ENCODE assay signal across 8 cellular contexts in the genomic region with DNA sequence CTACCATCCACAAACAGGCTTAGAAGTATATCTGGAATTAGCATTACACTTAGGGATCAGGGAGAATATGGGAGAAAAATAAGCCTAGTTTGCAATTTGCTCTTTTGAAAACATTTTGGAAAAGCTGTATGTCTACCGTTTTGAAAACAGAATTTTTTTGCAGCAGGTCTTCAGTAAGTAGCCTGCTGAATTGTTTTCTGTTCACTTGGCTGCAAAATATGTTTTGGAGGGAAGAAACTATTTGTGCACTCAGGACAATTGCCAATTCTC. TPM values are rescaled to one million over a fixed set of nuclear protein-coding genes. Genes with fewer than 3 reads are reported as not detected.
DNase-seq lines count a peak whose midpoint lies in the region; ATAC-seq and TF ChIP-seq lines count a peak whose summit lies in the region.

No MANE protein-coding gene starts in this region.

- H3K27ac ChIP-seq in OCI-LY1 (ENCODE audit: low read depth, low read length, poor library complexity, severe bottlenecking) (peak overlapping the region; percentile 98), endodermal cell (ENCODE audit: low read depth, low read length) (peak overlapping the region; percentile 9), psoas muscle (peak overlapping the region; percentile 95)

- H3K9me3 ChIP-seq in Caco-2, result no peaks in the 10 kb centered on the region
- peaks cover 3% of the 10 kb centered on the region; the same call in 1 of the 2 replicates for H3K9me3 ChIP-seq in OCI-LY1 (ENCODE audit: low read length)
- H3K9me3 ChIP-seq in endodermal cell (ENCODE audit: control insufficient read depth, low read length), result no peaks in the 10 kb centered on the region
- no peaks in the 10 kb centered on the region for H3K9me3 ChIP-seq in psoas muscle

- intact Hi-C loops in Caco-2 (cut with micrococcal nuclease; ENCODE audit: unreplicated experiment) (loop anchor here (1.0 kb wide), 1 partner anchor 17 kb away; no protein-coding TSS in a partner anchor), psoas muscle (cut with DNase I) (loop anchor here in 1 of 2 donors (5.0 kb wide), 1 partner anchor 40 kb away; a partner anchor contains a TSS)

- POLR2A ChIA-PET in Caco-2 (lab: Charles Lee), result interaction anchor here (1.0 to 1.7 kb wide), 5 partner anchors 17 to 134 kb away, joined by 3 to 9 read pairs (median 5); a partner anchor contains a TSS

- H2AFZ ChIP-seq in OCI-LY1 (ENCODE audit: low read length), result no peak overlapping the region

- no peaks in the 10 kb centered on the region for H3K9me2 ChIP-seq in OCI-LY1 (ENCODE audit: low read depth, low read length)

- H3K27me3 Mint-ChIP-seq in Caco-2 (ENCODE audit: insufficient read depth, unreplicated experiment), result no peaks in the 10 kb centered on the region
- H3K27me3 Mint-ChIP-seq in endodermal cell (ENCODE audit: insufficient read depth), result no peaks in the 10 kb centered on the region

- H3K9me3 Mint-ChIP-seq in Caco-2 (ENCODE audit: unreplicated experiment) (no peaks in the 10 kb centered on the region), endodermal cell (no peaks in the 10 kb centered on the region)

- TSS peak; percentile 81 for BruUV-seq in Caco-2 (replicated peaks; lab: Mats Ljungman, UMichigan)

- CTCF ChIA-PET in Caco-2 (lab: Charles Lee), result interaction anchor here (0.6 to 2.1 kb wide), 2 partner anchors 39 to 100 kb away, joined by 4 to 8 read pairs; a partner anchor contains a TSS

- WGBS in endodermal cell (ENCODE audit: insufficient coverage in 1 of 2, insufficient read length in 1 of 2), 2 experiments, result 82 to 83% methylated on average over 1 of the region's 1 CpG
- WGBS in psoas muscle, 3 donors, result 0 to 3% (median 0%) methylated on average over 1 of the region's 1 CpG

- H3K27me3 ChIP-seq in Caco-2 (replicated peaks; ENCODE audit: control insufficient read depth, insufficient read depth, low read length) (no peaks in the 10 kb centered on the region), OCI-LY1 (ENCODE audit: insufficient read depth, low read length) (no peaks in the 10 kb centered on the region), endodermal cell (ENCODE audit: control insufficient read depth, insufficient read depth, low read length, poor library complexity, severe bottlenecking) (no peaks in the 10 kb centered on the region), psoas muscle (ENCODE audit: insufficient read depth in 3 of 3, low read length in 2 of 3) (no peaks in the 10 kb centered on the region)

- H3K4me3 Mint-ChIP-seq in Caco-2 (ENCODE audit: unreplicated experiment) (peak overlapping the region; percentile 69), endodermal cell (no peak overlapping the region)

- H3K9ac ChIP-seq in OCI-LY1 (ENCODE audit: low read length) (peak overlapping the region; percentile 69), endodermal cell (ENCODE audit: extremely low read depth, low read length, poor library complexity, severe bottlenecking) (no peak overlapping the region)

- H3F3A ChIP-seq in OCI-LY1 (ENCODE audit: insufficient read depth, low read length), result peaks cover 4% of the 10 kb centered on the region; the same call in 1 of the 2 replicates

- peak overlapping the region; percentile 69 for H3K4me2 ChIP-seq in OCI-LY1 (ENCODE audit: low read length)

- H4K20me1 ChIP-seq in OCI-LY1 (ENCODE audit: insufficient read depth, low read length), result no peaks in the 10 kb centered on the region

- peaks cover 48% of the 10 kb centered on the region for H3K4me1 ChIP-seq in Caco-2
- H3K4me1 ChIP-seq in OCI-LY1 (ENCODE audit: insufficient read depth, low read length, severe bottlenecking), result peaks cover 76% of the 10 kb centered on the region
- peaks cover 8% of the 10 kb centered on the region for H3K4me1 ChIP-seq in endodermal cell (ENCODE audit: control insufficient read depth, insufficient read depth, low read length)
- H3K4me1 ChIP-seq in psoas muscle, result peaks cover 49% of the 10 kb centered on the region

- H3K79me2 ChIP-seq in OCI-LY1 (ENCODE audit: insufficient read depth, low read length), result peaks cover 48% of the 10 kb centered on the region

- DNase-seq in Caco-2 (no peak), endodermal cell (no peak), psoas muscle (no peak), NCI-H2107 (lab: John Stamatoyannopoulos, UW) (no peak), NCI-H82 treated with DMSO at 0.1 percent for 48 hours (lab: John Stamatoyannopoulos, UW; ENCODE audit: unreplicated experiment) (no peak), NCI-H524 (lab: John Stamatoyannopoulos, UW) (no peak)

- ATAC-seq in psoas muscle, result no peak
- ATAC-seq in GM19035 (IDR thresholded peaks at IDR 0.05; ENCODE audit: unreplicated experiment), result no peak

- TF ChIP-seq CTCF in Caco-2 (IDR thresholded peaks at IDR 0.05; ENCODE audit: insufficient read depth in 1 of 2, low read depth in 1 of 2, low read length in 1 of 2, severe bottlenecking in 1 of 2, unreplicated experiment in 1 of 2) (no peak), OCI-LY1 (IDR thresholded peaks at IDR 0.05; ENCODE audit: low read length) (no peak), endodermal cell (conservative IDR thresholded peaks at IDR 0.05) (no peak), psoas muscle (IDR thresholded peaks at IDR 0.05) (no peak)

- H3K36me3 ChIP-seq in Caco-2 (ENCODE audit: control insufficient read depth, insufficient read depth, low read length) (no peaks in the 10 kb centered on the region), OCI-LY1 (ENCODE audit: insufficient read depth, low read length) (peaks cover 27% of the 10 kb centered on the region), endodermal cell (ENCODE audit: control insufficient read depth, insufficient read depth, low read length) (peaks cover 15% of the 10 kb centered on the region), psoas muscle (ENCODE audit: insufficient read depth in 1 of 2, low read depth in 1 of 2) (peaks cover 0 to 14% of the 10 kb centered on the region in 2 donors)

- H3K36me3 Mint-ChIP-seq in Caco-2 (ENCODE audit: insufficient read depth, unreplicated experiment) (peaks cover 22% of the 10 kb centered on the region), endodermal cell (ENCODE audit: low read depth) (peaks cover 12% of the 10 kb centered on the region)

- H3K4me3 ChIP-seq in Caco-2 (ENCODE audit: low read depth, low read length) (peak overlapping the region; percentile 28), OCI-LY1 (ENCODE audit: low read depth, low read length, poor library complexity, severe bottlenecking) (peak overlapping the region; percentile 42), endodermal cell (ENCODE audit: low read length) (no peak overlapping the region), psoas muscle (peak overlapping the region; percentile 61)

- H3K4me1 Mint-ChIP-seq in Caco-2 (ENCODE audit: low read depth, unreplicated experiment) (peaks cover 26% of the 10 kb centered on the region), endodermal cell (peaks cover 21% of the 10 kb centered on the region)

- H3K27ac Mint-ChIP-seq in Caco-2 (ENCODE audit: unreplicated experiment), result peak overlapping the region; percentile 91
- H3K27ac Mint-ChIP-seq in endodermal cell, result peak overlapping the region; percentile 83

RNA-seq across cellular contexts. Expression of a gene that starts 39.6 kb away (rescaled TPM):
- total RNA-seq in Caco-2 (2022) (92.1 and 95.9 TPM in 2 replicates), endodermal cell (10 to 100 TPM; 73.0 to 90.5 TPM), psoas muscle (100 to 1,000 TPM; 129 to 191 (median 176) TPM)
- 38.0 TPM for polyA plus RNA-seq in endodermal cell (2013, experiment 1 of 2)
- 36.6 TPM for polyA plus RNA-seq in endodermal cell (2013, experiment 2 of 2)
- polyA plus RNA-seq in psoas muscle, result 100 to 1,000 TPM in 2 of 3 donors, 10 to 100 TPM in 1; 89.4 to 312 (median 131) TPM

Comparison
In these comparisons a context has a peak if more than half of its experiments do, and no peak if none do; other contexts are left out.
1. H3K27ac ChIP-seq: peak in every context shown above with its lines; median percentile 98 in OCI-LY1; 95 in psoas muscle; 9 in endodermal cell.